8 cellular contexts compared by ENCODE assay signal in genomic region chr20:3115190-3116107, GRCh38. TPM values are rescaled to one million over a fixed set of nuclear protein-coding genes. Genes with fewer than 3 reads are reported as not detected.
DNase-seq lines count a peak whose midpoint lies in the region; ATAC-seq lines count a peak whose summit lies in the region.

No MANE protein-coding gene starts in this region.

- no peak overlapping the region for H3K4me3 ChIP-seq in Jurkat, Clone E6-1 (ENCODE audit: low read length)

- peaks cover 2% of the 10 kb centered on the region for H3K36me3 Mint-ChIP-seq in activated CD4-positive, alpha-beta T cell treated with anti-CD3 and anti-CD28 coated beads for 36 hours (ENCODE audit: low read depth)
- H3K36me3 Mint-ChIP-seq in effector memory CD8-positive, alpha-beta T cell (ENCODE audit: insufficient read depth): peaks cover 12% of the 10 kb centered on the region
- peaks cover 23% of the 10 kb centered on the region for H3K36me3 Mint-ChIP-seq in memory B cell

- H3K27ac Mint-ChIP-seq in activated CD4-positive, alpha-beta T cell treated with anti-CD3 and anti-CD28 coated beads for 36 hours: no peak overlapping the region
- peak overlapping the region in 1 of 2 donors; percentile 19 for H3K27ac Mint-ChIP-seq in effector memory CD8-positive, alpha-beta T cell
- H3K27ac Mint-ChIP-seq in memory B cell: no peak overlapping the region

- no peaks in the 10 kb centered on the region for H3K27me3 Mint-ChIP-seq in activated CD4-positive, alpha-beta T cell treated with anti-CD3 and anti-CD28 coated beads for 36 hours
- H3K27me3 Mint-ChIP-seq in effector memory CD8-positive, alpha-beta T cell: no peaks in the 10 kb centered on the region
- no peaks in the 10 kb centered on the region for H3K27me3 Mint-ChIP-seq in memory B cell

- H3K4me1 Mint-ChIP-seq in activated CD4-positive, alpha-beta T cell treated with anti-CD3 and anti-CD28 coated beads for 36 hours: peaks cover 13% of the 10 kb centered on the region
- H3K4me1 Mint-ChIP-seq in effector memory CD8-positive, alpha-beta T cell (ENCODE audit: low read depth in 2 of 2): peaks cover 2 to 10% of the 10 kb centered on the region in 2 donors
- peaks cover 4% of the 10 kb centered on the region for H3K4me1 Mint-ChIP-seq in memory B cell

- peak; percentile 32 for DNase-seq in activated CD4-positive, alpha-beta T cell treated with anti-CD3 and anti-CD28 coated beads for 36 hours
- DNase-seq in activated CD4-positive, alpha-beta T cell treated with anti-CD3 and anti-CD28 coated beads for 1 hour: no peak
- peak; percentile 35 for DNase-seq in Jurkat, Clone E6-1 (ENCODE audit: low read depth, low spot score)
- DNase-seq in SHP77 treated with DMSO at 0.1 percent for 48 hours (lab: John Stamatoyannopoulos, UW) (peak; percentile 34), memory B cell (ENCODE audit: low spot score in 2 of 2) (peak in 1 of 2 donors; percentile 24)
- peak in 1 of 3 experiments; percentile 14 for DNase-seq in effector memory CD8-positive, alpha-beta T cell
- no peak for DNase-seq in activated CD4-positive, CD25-positive, alpha-beta regulatory T cell treated with anti-CD3 and anti-CD28 coated beads, Interleukin-2, amount 50 U/mL, for 72 hours
- DNase-seq in stimulated activated CD8-positive, alpha-beta memory T cell treated with anti-CD3 and anti-CD28 coated beads, Interleukin-4, amount 100 ng/mL, for 48 hours: no peak

- H3K4me3 Mint-ChIP-seq in activated CD4-positive, alpha-beta T cell treated with anti-CD3 and anti-CD28 coated beads for 36 hours: no peak overlapping the region
- no peak overlapping the region for H3K4me3 Mint-ChIP-seq in effector memory CD8-positive, alpha-beta T cell
- H3K4me3 Mint-ChIP-seq in memory B cell: no peak overlapping the region

- CTCF ChIA-PET in activated CD4-positive, alpha-beta T cell treated with anti-CD3 and anti-CD28 coated beads for 36 hours (lab: Charles Lee): interaction anchor here (0.6 to 1.6 kb wide), 10 partner anchors 10 to 134 kb away, joined by 3 to 10 read pairs (median 3); no protein-coding TSS in a partner anchor

- POLR2A ChIA-PET in activated CD4-positive, alpha-beta T cell treated with anti-CD3 and anti-CD28 coated beads for 36 hours (lab: Charles Lee): no interaction called here

- H3K9me3 Mint-ChIP-seq in activated CD4-positive, alpha-beta T cell treated with anti-CD3 and anti-CD28 coated beads for 36 hours (ENCODE audit: low read depth): no peaks in the 10 kb centered on the region
- no peaks in the 10 kb centered on the region for H3K9me3 Mint-ChIP-seq in effector memory CD8-positive, alpha-beta T cell
- no peaks in the 10 kb centered on the region for H3K9me3 Mint-ChIP-seq in memory B cell

- peak; percentile 52 for ATAC-seq in activated CD4-positive, alpha-beta T cell treated with anti-CD3 and anti-CD28 coated beads for 36 hours
- ATAC-seq in effector memory CD8-positive, alpha-beta T cell (replicated peaks): peak; percentile 35
- ATAC-seq in memory B cell (ENCODE audit: low read depth): peak; percentile 48

- intact Hi-C loops in activated CD4-positive, alpha-beta T cell treated with anti-CD3 and anti-CD28 coated beads for 36 hours (cut with DNase I, micrococcal nuclease): loop anchor here (1.0 kb wide), 1 partner anchor 61 kb away; no protein-coding TSS in a partner anchor

RNA-seq across cellular contexts. Expression of gene AVP, which starts 30.9 kb away (rescaled TPM):
- not detected for total RNA-seq in activated CD4-positive, alpha-beta T cell treated with anti-CD3 and anti-CD28 coated beads for 36 hours
- polyA plus RNA-seq in Jurkat, Clone E6-1 (2012; ENCODE audit: insufficient read depth, insufficient read length): not detected

RNA-seq across cellular contexts. Expression of gene OXT, which starts 44.0 kb away (rescaled TPM):
- total RNA-seq in activated CD4-positive, alpha-beta T cell treated with anti-CD3 and anti-CD28 coated beads for 36 hours: under 1 TPM in 1 of 2 experiments, not detected in 1; 0.40 TPM
- polyA plus RNA-seq in Jurkat, Clone E6-1 (2012; ENCODE audit: insufficient read depth, insufficient read length): not detected

RNA-seq across cellular contexts. Expression of gene FASTKD5, which starts 44.2 kb away (rescaled TPM):
- 10 to 100 TPM; 22.6 TPM for total RNA-seq in activated CD4-positive, alpha-beta T cell treated with anti-CD3 and anti-CD28 coated beads for 36 hours
- polyA plus RNA-seq in Jurkat, Clone E6-1 (2012; ENCODE audit: insufficient read depth, insufficient read length): 18.1 TPM

RNA-seq across cellular contexts. Expression of gene UBOX5, which starts 44.2 kb away (rescaled TPM):
- 1 to 10 TPM; 4.9 to 5.5 TPM for total RNA-seq in activated CD4-positive, alpha-beta T cell treated with anti-CD3 and anti-CD28 coated beads for 36 hours
- polyA plus RNA-seq in Jurkat, Clone E6-1 (2012; ENCODE audit: insufficient read depth, insufficient read length): 3.4 TPM

RNA-seq across cellular contexts. Expression of gene LZTS3, which starts 57.9 kb away (rescaled TPM):
- total RNA-seq in activated CD4-positive, alpha-beta T cell treated with anti-CD3 and anti-CD28 coated beads for 36 hours: under 1 TPM; 0.87 to 0.88 TPM
- polyA plus RNA-seq in Jurkat, Clone E6-1 (2012; ENCODE audit: insufficient read depth, insufficient read length): 2.5 TPM

Comparison
In these comparisons a context has a peak if more than half of its experiments do, and no peak if none do; other contexts are left out.
1. DNase-seq: peak in activated CD4-positive, alpha-beta T cell treated with anti-CD3 and anti-CD28 coated beads for 36 hours (single experiment), Jurkat, Clone E6-1 (single experiment) and SHP77 treated with DMSO at 0.1 percent for 48 hours (single experiment); none in activated CD4-positive, alpha-beta T cell treated with anti-CD3 and anti-CD28 coated beads for 1 hour (single experiment), activated CD4-positive, CD25-positive, alpha-beta regulatory T cell treated with anti-CD3 and anti-CD28 coated beads, Interleukin-2, amount 50 U/mL, for 72 hours (single experiment) and stimulated activated CD8-positive, alpha-beta memory T cell treated with anti-CD3 and anti-CD28 coated beads, Interleukin-4, amount 100 ng/mL, for 48 hours (single experiment).
2. Peak in every context shown above with its lines, with median percentiles within 50 percentile points of each other: ATAC-seq.